1 cellular context compared by ENCODE assay signal in the genomic region with DNA sequence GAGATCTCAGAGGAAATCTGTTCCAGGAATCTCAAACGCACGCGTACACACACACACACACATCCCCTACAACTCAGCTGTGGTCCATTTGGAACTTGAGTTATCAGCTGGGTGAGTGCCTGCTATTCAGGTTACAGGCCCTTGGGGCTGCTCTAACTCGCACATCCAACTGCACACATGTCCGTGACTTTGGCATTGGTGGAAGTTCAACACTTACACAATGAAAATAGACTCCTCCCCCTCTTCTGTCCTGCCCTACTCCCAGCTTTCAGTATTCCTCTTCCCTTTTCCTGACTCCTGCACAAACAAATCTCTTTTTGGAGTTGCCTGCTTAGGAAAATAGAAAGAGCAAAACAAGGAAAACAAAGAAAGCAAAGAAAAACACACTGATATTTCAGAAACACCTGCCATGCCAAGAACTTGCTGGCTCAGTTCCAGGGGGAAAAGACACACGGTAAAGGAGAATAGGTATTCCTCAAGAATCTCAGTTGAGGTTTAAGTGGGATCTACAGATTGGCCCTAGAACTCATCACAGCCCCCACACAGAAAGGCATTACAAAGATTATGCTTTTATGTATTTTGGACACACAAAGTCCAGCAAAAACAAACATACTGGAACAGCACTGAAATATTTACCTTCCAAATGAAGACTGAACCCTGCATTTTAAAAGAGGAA.
TF ChIP-seq lines count a peak whose summit lies in the region.

No MANE protein-coding gene starts in this region.

TF ChIP-seq in GM23338, 12 proteins besides CTCF, POLR2A, EP300 and RAD21 (continued from another document):
- TF ChIP-seq, protein P1, sequence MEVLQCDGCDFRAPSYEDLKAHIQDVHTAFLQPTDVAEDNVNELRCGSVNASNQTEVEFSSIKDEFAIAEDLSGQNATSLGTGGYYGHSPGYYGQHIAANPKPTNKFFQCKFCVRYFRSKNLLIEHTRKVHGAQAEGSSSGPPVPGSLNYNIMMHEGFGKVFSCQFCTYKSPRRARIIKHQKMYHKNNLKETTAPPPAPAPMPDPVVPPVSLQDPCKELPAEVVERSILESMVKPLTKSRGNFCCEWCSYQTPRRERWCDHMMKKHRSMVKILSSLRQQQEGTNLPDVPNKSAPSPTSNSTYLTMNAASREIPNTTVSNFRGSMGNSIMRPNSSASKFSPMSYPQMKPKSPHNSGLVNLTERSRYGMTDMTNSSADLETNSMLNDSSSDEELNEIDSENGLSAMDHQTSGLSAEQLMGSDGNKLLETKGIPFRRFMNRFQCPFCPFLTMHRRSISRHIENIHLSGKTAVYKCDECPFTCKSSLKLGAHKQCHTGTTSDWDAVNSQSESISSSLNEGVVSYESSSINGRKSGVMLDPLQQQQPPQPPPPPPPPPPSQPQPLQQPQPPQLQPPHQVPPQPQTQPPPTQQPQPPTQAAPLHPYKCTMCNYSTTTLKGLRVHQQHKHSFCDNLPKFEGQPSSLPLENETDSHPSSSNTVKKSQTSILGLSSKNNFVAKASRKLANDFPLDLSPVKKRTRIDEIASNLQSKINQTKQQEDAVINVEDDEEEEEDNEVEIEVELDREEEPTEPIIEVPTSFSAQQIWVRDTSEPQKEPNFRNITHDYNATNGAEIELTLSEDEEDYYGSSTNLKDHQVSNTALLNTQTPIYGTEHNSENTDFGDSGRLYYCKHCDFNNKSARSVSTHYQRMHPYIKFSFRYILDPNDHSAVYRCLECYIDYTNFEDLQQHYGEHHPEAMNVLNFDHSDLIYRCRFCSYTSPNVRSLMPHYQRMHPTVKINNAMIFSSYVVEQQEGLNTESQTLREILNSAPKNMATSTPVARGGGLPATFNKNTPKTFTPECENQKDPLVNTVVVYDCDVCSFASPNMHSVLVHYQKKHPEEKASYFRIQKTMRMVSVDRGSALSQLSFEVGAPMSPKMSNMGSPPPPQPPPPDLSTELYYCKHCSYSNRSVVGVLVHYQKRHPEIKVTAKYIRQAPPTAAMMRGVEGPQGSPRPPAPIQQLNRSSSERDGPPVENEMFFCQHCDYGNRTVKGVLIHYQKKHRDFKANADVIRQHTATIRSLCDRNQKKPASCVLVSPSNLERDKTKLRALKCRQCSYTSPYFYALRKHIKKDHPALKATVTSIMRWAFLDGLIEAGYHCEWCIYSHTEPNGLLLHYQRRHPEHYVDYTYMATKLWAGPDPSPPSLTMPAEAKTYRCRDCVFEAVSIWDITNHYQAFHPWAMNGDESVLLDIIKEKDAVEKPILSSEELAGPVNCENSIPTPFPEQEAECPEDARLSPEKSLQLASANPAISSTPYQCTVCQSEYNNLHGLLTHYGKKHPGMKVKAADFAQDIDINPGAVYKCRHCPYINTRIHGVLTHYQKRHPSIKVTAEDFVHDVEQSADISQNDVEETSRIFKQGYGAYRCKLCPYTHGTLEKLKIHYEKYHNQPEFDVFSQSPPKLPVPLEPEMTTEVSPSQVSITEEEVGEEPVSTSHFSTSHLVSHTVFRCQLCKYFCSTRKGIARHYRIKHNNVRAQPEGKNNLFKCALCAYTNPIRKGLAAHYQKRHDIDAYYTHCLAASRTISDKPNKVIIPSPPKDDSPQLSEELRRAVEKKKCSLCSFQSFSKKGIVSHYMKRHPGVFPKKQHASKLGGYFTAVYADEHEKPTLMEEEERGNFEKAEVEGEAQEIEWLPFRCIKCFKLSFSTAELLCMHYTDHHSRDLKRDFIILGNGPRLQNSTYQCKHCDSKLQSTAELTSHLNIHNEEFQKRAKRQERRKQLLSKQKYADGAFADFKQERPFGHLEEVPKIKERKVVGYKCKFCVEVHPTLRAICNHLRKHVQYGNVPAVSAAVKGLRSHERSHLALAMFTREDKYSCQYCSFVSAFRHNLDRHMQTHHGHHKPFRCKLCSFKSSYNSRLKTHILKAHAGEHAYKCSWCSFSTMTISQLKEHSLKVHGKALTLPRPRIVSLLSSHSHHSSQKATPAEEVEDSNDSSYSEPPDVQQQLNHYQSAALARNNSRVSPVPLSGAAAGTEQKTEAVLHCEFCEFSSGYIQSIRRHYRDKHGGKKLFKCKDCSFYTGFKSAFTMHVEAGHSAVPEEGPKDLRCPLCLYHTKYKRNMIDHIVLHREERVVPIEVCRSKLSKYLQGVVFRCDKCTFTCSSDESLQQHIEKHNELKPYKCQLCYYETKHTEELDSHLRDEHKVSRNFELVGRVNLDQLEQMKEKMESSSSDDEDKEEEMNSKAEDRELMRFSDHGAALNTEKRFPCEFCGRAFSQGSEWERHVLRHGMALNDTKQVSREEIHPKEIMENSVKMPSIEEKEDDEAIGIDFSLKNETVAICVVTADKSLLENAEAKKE (CRISPR knock-in tag; IDR thresholded peaks at IDR 0.05), result no peak
- TF ChIP-seq ZNF331 (CRISPR knock-in tag; IDR thresholded peaks at IDR 0.05; ENCODE audit: low read depth) (no peak), CREB1 (CRISPR knock-in tag; IDR thresholded peaks at IDR 0.05; ENCODE audit: low read depth) (no peak), NANOG (IDR thresholded peaks at IDR 0.05; ENCODE audit: borderline replicate concordance) (no peak), ZNF114 (CRISPR knock-in tag; IDR thresholded peaks at IDR 0.05) (no peak)
- TF ChIP-seq, protein P2, sequence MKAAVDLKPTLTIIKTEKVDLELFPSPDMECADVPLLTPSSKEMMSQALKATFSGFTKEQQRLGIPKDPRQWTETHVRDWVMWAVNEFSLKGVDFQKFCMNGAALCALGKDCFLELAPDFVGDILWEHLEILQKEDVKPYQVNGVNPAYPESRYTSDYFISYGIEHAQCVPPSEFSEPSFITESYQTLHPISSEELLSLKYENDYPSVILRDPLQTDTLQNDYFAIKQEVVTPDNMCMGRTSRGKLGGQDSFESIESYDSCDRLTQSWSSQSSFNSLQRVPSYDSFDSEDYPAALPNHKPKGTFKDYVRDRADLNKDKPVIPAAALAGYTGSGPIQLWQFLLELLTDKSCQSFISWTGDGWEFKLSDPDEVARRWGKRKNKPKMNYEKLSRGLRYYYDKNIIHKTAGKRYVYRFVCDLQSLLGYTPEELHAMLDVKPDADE (IDR thresholded peaks at IDR 0.05), result no peak
- TF ChIP-seq, protein P3, sequence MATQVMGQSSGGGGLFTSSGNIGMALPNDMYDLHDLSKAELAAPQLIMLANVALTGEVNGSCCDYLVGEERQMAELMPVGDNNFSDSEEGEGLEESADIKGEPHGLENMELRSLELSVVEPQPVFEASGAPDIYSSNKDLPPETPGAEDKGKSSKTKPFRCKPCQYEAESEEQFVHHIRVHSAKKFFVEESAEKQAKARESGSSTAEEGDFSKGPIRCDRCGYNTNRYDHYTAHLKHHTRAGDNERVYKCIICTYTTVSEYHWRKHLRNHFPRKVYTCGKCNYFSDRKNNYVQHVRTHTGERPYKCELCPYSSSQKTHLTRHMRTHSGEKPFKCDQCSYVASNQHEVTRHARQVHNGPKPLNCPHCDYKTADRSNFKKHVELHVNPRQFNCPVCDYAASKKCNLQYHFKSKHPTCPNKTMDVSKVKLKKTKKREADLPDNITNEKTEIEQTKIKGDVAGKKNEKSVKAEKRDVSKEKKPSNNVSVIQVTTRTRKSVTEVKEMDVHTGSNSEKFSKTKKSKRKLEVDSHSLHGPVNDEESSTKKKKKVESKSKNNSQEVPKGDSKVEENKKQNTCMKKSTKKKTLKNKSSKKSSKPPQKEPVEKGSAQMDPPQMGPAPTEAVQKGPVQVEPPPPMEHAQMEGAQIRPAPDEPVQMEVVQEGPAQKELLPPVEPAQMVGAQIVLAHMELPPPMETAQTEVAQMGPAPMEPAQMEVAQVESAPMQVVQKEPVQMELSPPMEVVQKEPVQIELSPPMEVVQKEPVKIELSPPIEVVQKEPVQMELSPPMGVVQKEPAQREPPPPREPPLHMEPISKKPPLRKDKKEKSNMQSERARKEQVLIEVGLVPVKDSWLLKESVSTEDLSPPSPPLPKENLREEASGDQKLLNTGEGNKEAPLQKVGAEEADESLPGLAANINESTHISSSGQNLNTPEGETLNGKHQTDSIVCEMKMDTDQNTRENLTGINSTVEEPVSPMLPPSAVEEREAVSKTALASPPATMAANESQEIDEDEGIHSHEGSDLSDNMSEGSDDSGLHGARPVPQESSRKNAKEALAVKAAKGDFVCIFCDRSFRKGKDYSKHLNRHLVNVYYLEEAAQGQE (IDR thresholded peaks at IDR 0.05; ENCODE audit: unreplicated experiment), result no peak
